1 cellular context compared by ENCODE assay signal in genomic region chr1:145859491-145860159, GRCh38.
A peak's percentile ranks its signal among the peaks of the same experiment; 100 is the strongest.
TF ChIP-seq lines count a peak whose summit lies in the region.

No MANE protein-coding gene starts in this region.

TF ChIP-seq in HepG2, 621 proteins besides CTCF, POLR2A, EP300 and RAD21 (continues in another document):
- TF ChIP-seq XBP1 (CRISPR knock-in tag; IDR thresholded peaks at IDR 0.05) (no peak), ZNF510 (CRISPR knock-in tag; IDR thresholded peaks at IDR 0.05; ENCODE audit: low read depth) (no peak), SMC3 (IDR thresholded peaks at IDR 0.05; ENCODE audit: low read length) (no peak), TAF1 (CRISPR knock-in tag; IDR thresholded peaks at IDR 0.05) (0 out of 2 replicates have a peak, but pooled peaks have one; percentile 3), PAX8 (CRISPR knock-in tag; IDR thresholded peaks at IDR 0.05; ENCODE audit: borderline replicate concordance) (no peak), KAT8 (CRISPR knock-in tag; IDR thresholded peaks at IDR 0.05) (no peak), MXI1 (IDR thresholded peaks at IDR 0.05; ENCODE audit: borderline replicate concordance, low read depth, low read length) (peak; percentile 56; the same call in 1 of the 3 replicates), RELA (CRISPR knock-in tag; IDR thresholded peaks at IDR 0.05) (no peak), ZNF687 (CRISPR knock-in tag; IDR thresholded peaks at IDR 0.05) (peak; percentile 50), HMGXB4 (CRISPR knock-in tag; IDR thresholded peaks at IDR 0.05; ENCODE audit: borderline replicate concordance in 1 of 2, low read depth in 1 of 2) (peak; percentile 13 to 48; a peak in 2 of 4 replicates), AHR (CRISPR knock-in tag; IDR thresholded peaks at IDR 0.05) (no peak), POLR2G (IDR thresholded peaks at IDR 0.05; ENCODE audit: low read depth, low read length) (peak; percentile 72), ZNF761 (CRISPR knock-in tag; conservative IDR thresholded peaks at IDR 0.05) (0 out of 2 replicates have a peak, but pooled peaks have one; percentile 33), SP1 (IDR thresholded peaks at IDR 0.05) (no peak), SP1 (CRISPR knock-in tag; IDR thresholded peaks at IDR 0.05) (peak; percentile 27; the same call in 1 of the 2 replicates), ZSCAN31 (CRISPR knock-in tag; IDR thresholded peaks at IDR 0.05; ENCODE audit: low read depth) (0 out of 2 replicates have a peak, but pooled peaks have one; percentile 8), ZNF441 (CRISPR knock-in tag; IDR thresholded peaks at IDR 0.05; ENCODE audit: borderline replicate concordance) (peak; percentile 34; the same call in 1 of the 2 replicates), YY1 (IDR thresholded peaks at IDR 0.05; ENCODE audit: insufficient read depth, insufficient replicate concordance, low read depth, low read length) (peak; percentile 45), ZNF563 (CRISPR knock-in tag; IDR thresholded peaks at IDR 0.05) (0 out of 2 replicates have a peak, but pooled peaks have one; percentile 13), RBFOX2 (IDR thresholded peaks at IDR 0.05; ENCODE audit: low read depth, low read length) (peak; percentile 60; the same call in 1 of the 2 replicates), ZFP82 (CRISPR knock-in tag; IDR thresholded peaks at IDR 0.05; ENCODE audit: borderline replicate concordance) (0 out of 2 replicates have a peak, but pooled peaks have one; percentile 11), ONECUT2 (CRISPR knock-in tag; IDR thresholded peaks at IDR 0.05) (no peak), ELF3 (CRISPR knock-in tag; IDR thresholded peaks at IDR 0.05) (peak; percentile 48; the same call in 1 of the 2 replicates), SP2 (CRISPR knock-in tag; IDR thresholded peaks at IDR 0.05) (no peak), FOXC1 (CRISPR knock-in tag; IDR thresholded peaks at IDR 0.05; ENCODE audit: borderline replicate concordance) (no peak), ZNF607 (CRISPR knock-in tag; IDR thresholded peaks at IDR 0.05; ENCODE audit: borderline replicate concordance) (peak; percentile 55; the same call in 1 of the 2 replicates), IKZF5 (CRISPR knock-in tag; IDR thresholded peaks at IDR 0.05) (no peak), SYNCRIP (IDR thresholded peaks at IDR 0.05; ENCODE audit: insufficient read depth, low read depth, low read length) (no peak), ZNF496 (CRISPR knock-in tag; IDR thresholded peaks at IDR 0.05; ENCODE audit: insufficient replicate concordance) (no peak), U2AF1 (optimal IDR thresholded peaks at IDR 0.05; ENCODE audit: low read depth, low read length) (peak; percentile 58), POGZ (CRISPR knock-in tag; IDR thresholded peaks at IDR 0.05) (no peak), POLR2AphosphoS5 (IDR thresholded peaks at IDR 0.05; ENCODE audit: low read depth, low read length) (peak; percentile 30; the same call in 1 of the 2 replicates), JUN (CRISPR knock-in tag; IDR thresholded peaks at IDR 0.05) (no peak), ASH2L (IDR thresholded peaks at IDR 0.05; ENCODE audit: insufficient read length, low read depth, low read length) (peak; percentile 58), SP140L (CRISPR knock-in tag; IDR thresholded peaks at IDR 0.05; ENCODE audit: borderline replicate concordance) (no peak), ZNF788 (CRISPR knock-in tag; IDR thresholded peaks at IDR 0.05; ENCODE audit: borderline replicate concordance) (peak; percentile 35; the same call in 1 of the 2 replicates), TOE1 (CRISPR knock-in tag; IDR thresholded peaks at IDR 0.05) (no peak), MAZ (IDR thresholded peaks at IDR 0.05; ENCODE audit: borderline replicate concordance, low read depth, low read length) (0 out of 2 replicates have a peak, but pooled peaks have one; percentile 28), MAZ (CRISPR knock-in tag; IDR thresholded peaks at IDR 0.05; ENCODE audit: low read depth) (no peak; the same call in 1 of the 2 replicates), ARNT2 (CRISPR knock-in tag; IDR thresholded peaks at IDR 0.05; ENCODE audit: low read depth) (0 out of 2 replicates have a peak, but pooled peaks have one; percentile 48), THAP11 (CRISPR knock-in tag; IDR thresholded peaks at IDR 0.05) (0 out of 2 replicates have a peak, but pooled peaks have one; percentile 11), TSC22D2 (CRISPR knock-in tag; IDR thresholded peaks at IDR 0.05; ENCODE audit: borderline replicate concordance) (no peak), RNF219 (CRISPR knock-in tag; IDR thresholded peaks at IDR 0.05) (no peak), ZNF350 (CRISPR knock-in tag; IDR thresholded peaks at IDR 0.05; ENCODE audit: borderline replicate concordance, low read depth) (0 out of 2 replicates have a peak, but pooled peaks have one; percentile 10), ERF (CRISPR knock-in tag; IDR thresholded peaks at IDR 0.05) (peak; percentile 49; the same call in 1 of the 2 replicates), ZNF205 (CRISPR knock-in tag; IDR thresholded peaks at IDR 0.05) (no peak), IRF9 (CRISPR knock-in tag; IDR thresholded peaks at IDR 0.05; ENCODE audit: borderline replicate concordance) (0 out of 2 replicates have a peak, but pooled peaks have one; percentile 19), RERE (CRISPR knock-in tag; IDR thresholded peaks at IDR 0.05; ENCODE audit: low read depth) (0 out of 2 replicates have a peak, but pooled peaks have one; percentile 34), ZFX (CRISPR knock-in tag; IDR thresholded peaks at IDR 0.05; ENCODE audit: low read depth) (peak; percentile 67), TBX2 (CRISPR knock-in tag; IDR thresholded peaks at IDR 0.05; ENCODE audit: borderline replicate concordance) (0 out of 2 replicates have a peak, but pooled peaks have one; percentile 39), ZSCAN12 (CRISPR knock-in tag; IDR thresholded peaks at IDR 0.05) (no peak), BHLHE40 (IDR thresholded peaks at IDR 0.05; ENCODE audit: low read length) (no peak), HNRNPLL (IDR thresholded peaks at IDR 0.05; ENCODE audit: low read depth, low read length, poor library complexity, severe bottlenecking) (peak; percentile 46), ZNF451 (CRISPR knock-in tag; IDR thresholded peaks at IDR 0.05) (0 out of 2 replicates have a peak, but pooled peaks have one; percentile 36)
